Comparison of ENCODE assay signal across 10 cellular contexts in the genomic region with DNA sequence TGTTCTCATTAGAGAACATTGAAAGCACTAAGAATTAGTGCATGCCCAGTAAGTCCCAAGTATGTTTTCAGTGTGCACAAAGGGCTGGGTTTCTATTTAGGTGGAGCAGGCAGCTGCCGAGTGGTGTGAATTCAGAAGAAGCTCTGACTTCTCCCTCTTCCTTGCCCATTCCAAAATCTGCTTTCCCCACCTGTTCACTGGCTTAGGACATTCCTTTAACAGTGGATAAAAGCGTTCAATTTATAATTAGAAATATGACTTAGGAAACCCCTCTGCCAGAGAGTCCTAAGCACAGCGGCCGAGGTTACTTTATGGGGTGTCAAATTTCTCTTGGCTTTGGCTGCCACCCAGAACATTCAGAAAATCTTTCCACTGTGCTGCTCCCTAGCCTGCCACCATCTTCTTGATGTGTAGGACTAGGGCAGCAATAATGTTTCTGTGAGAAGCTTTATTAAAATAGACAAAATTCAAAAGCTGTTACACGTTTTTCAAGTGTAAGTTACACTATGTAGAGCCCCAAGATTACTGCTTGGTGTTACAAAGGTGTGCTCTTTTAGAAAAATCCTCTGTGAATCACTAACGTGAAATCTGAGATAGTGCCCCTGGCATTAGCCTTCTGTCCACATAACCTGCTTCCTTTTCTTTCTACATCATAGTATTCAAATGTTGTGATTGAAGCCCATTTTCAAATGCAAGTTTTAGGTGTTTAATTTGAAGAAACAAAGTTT.
DNase-seq lines count a peak whose midpoint lies in the region; ATAC-seq and TF ChIP-seq lines count a peak whose summit lies in the region.
"Had no signal": no experiment of that assay in that cellular context is flagged by ENCODE, and none has a peak within 500 bp of the region (broad histone marks: within the 10 kb centered on the region; RNA-seq: fewer than 3 reads in every experiment).

No MANE protein-coding gene starts in this region.

- TF ChIP-seq CTCF in AG04450 (IDR thresholded peaks at IDR 0.05; ENCODE audit: low read depth, low read length), result no peak
- TF ChIP-seq CTCF in lung (IDR thresholded peaks at IDR 0.05; ENCODE audit: control extremely low read depth, extremely low read depth), result no peak
- no peak for TF ChIP-seq CTCF in GM13976 (IDR thresholded peaks at IDR 0.05; ENCODE audit: borderline replicate concordance, control extremely low read depth, extremely low read depth, insufficient read depth, missing control alignments)

- in situ Hi-C loops in GM13976 (cut with MboI; ENCODE audit: low sequenced_read_pairs, unreplicated experiment), result no loop called here

- WGBS in lung, 2 donors, result 46 to 54% methylated on average over 6 of the region's 6 CpGs

- H3K4me3 ChIP-seq in AG04450 (ENCODE audit: low read depth, low read length) (0 out of 2 replicates have a peak overlapping the region, but pooled peaks have one; percentile 1), lung (no peak overlapping the region)

- DNase-seq in AG04450 (ENCODE audit: low read depth, low spot score), result no peak
- peak; percentile 44 for DNase-seq in NCI-H1105 (lab: John Stamatoyannopoulos, UW)
- peak; percentile 22 for DNase-seq in brain pericyte (ENCODE audit: low read depth, low spot score)
- peak; percentile 37 for DNase-seq in lung (ENCODE audit: low spot score)
- no peak for DNase-seq in SKM-1 treated with dmso at 0.1 percent for 144 hours (lab: John Stamatoyannopoulos, UW; ENCODE audit: unreplicated experiment)
- DNase-seq in GM13976 (ENCODE audit: low spot score), result no peak

- peak; percentile 41 for ATAC-seq in lung (ENCODE audit: insufficient read depth, low FRiP score)
- no peak for ATAC-seq in GM21576 (IDR thresholded peaks at IDR 0.05; ENCODE audit: unreplicated experiment)
- ATAC-seq in HG02610 (IDR thresholded peaks at IDR 0.05; ENCODE audit: unreplicated experiment), result no peak
- ATAC-seq: activated T-helper 17 cell treated with anti-CD3 and anti-CD28 coated beads, Interleukin-2, amount 50 U/mL, for 72 hours had no signal

- H3K9me3 ChIP-seq in AG04450 (ENCODE audit: control insufficient read depth, insufficient read depth, low read length) (no peaks in the 10 kb centered on the region), lung (ENCODE audit: control insufficient read depth in 2 of 2, insufficient read depth in 1 of 2, low read length in 1 of 2) (no peaks in the 10 kb centered on the region)

- H3K27me3 ChIP-seq in AG04450 (ENCODE audit: control insufficient read depth, insufficient read depth, low read length) (no peaks in the 10 kb centered on the region), lung (ENCODE audit: control insufficient read depth, insufficient read depth) (no peaks in the 10 kb centered on the region)

- POLR2A ChIA-PET in AG04450 (lab: Yijun Ruan, JAX), result no interaction called here

- no peaks in the 10 kb centered on the region for H3K36me3 ChIP-seq in lung (ENCODE audit: control insufficient read depth in 2 of 2, insufficient read depth in 2 of 2, low read length in 2 of 2)

- peaks cover 0 to 6% of the 10 kb centered on the region in 2 donors for H3K4me1 ChIP-seq in lung (ENCODE audit: control insufficient read depth in 2 of 2, insufficient read depth in 2 of 2, low read length in 2 of 2)

- H3K27ac ChIP-seq in AG04450 (ENCODE audit: low read depth, low read length) (no peak overlapping the region), lung (ENCODE audit: low read depth in 1 of 2, low read length in 1 of 2) (peak overlapping the region; percentile 21 to 60)
- H3K27ac ChIP-seq: HL-60 had no signal

- CTCF ChIA-PET in AG04450 (lab: Charles Lee), result no interaction called here

Comparison
In these comparisons a context has a peak if more than half of its experiments do, and no peak if none do; other contexts are left out.
1. DNase-seq: peak in NCI-H1105 (single experiment), brain pericyte (single experiment) and lung (single experiment); none in AG04450 (single experiment), SKM-1 treated with dmso at 0.1 percent for 144 hours (single experiment) and GM13976 (single experiment).